ENCODE assay signal across 8 cellular contexts in genomic region chr14:60251877-60252276, GRCh38. TPM values are rescaled to one million over a fixed set of nuclear protein-coding genes. Genes with fewer than 3 reads are reported as not detected.
DNase-seq lines count a peak whose midpoint lies in the region; ATAC-seq and TF ChIP-seq lines count a peak whose summit lies in the region.

No MANE protein-coding gene starts in this region.

- H3K36me3 ChIP-seq in heart left ventricle: no peaks in the 10 kb centered on the region
- no peaks in the 10 kb centered on the region for H3K36me3 ChIP-seq in right atrium auricular region
- H3K36me3 ChIP-seq in BE2C: no peaks in the 10 kb centered on the region

- no peaks in the 10 kb centered on the region for H3K27me3 Mint-ChIP-seq in activated naive CD8-positive, alpha-beta T cell treated with anti-CD3 and anti-CD28 coated beads, Interleukin-2, amount 10 ng/mL, durations not matched to agents 7 days and 5 days
- no peaks in the 10 kb centered on the region for H3K27me3 Mint-ChIP-seq in memory B cell
- no peaks in the 10 kb centered on the region for H3K27me3 Mint-ChIP-seq in type B pancreatic cell

- peak overlapping the region; percentile 15 for H3K4me3 Mint-ChIP-seq in activated naive CD8-positive, alpha-beta T cell treated with anti-CD3 and anti-CD28 coated beads, Interleukin-2, amount 10 ng/mL, durations not matched to agents 7 days and 5 days
- H3K4me3 Mint-ChIP-seq in memory B cell (no peak overlapping the region), type B pancreatic cell (peak overlapping the region; percentile 93)

- H3K27ac Mint-ChIP-seq in activated naive CD8-positive, alpha-beta T cell treated with anti-CD3 and anti-CD28 coated beads, Interleukin-2, amount 10 ng/mL, durations not matched to agents 7 days and 5 days: no peak overlapping the region
- H3K27ac Mint-ChIP-seq in memory B cell (peak overlapping the region; percentile 1), type B pancreatic cell (peak overlapping the region; percentile 75)

- WGBS in heart left ventricle, 4 donors: 58 to 68% (median 66%) methylated on average over 1 of the region's 1 CpG

- ATAC-seq in heart left ventricle (no peak), memory B cell (ENCODE audit: low read depth) (no peak)
- ATAC-seq in activated naive CD8-positive, alpha-beta T cell treated with anti-CD3 and anti-CD28 coated beads, Interleukin-2, amount 10 ng/mL, durations not matched to agents 7 days and 5 days (ENCODE audit: low read depth): no peak

- peaks cover 19% of the 10 kb centered on the region for H3K36me3 Mint-ChIP-seq in activated naive CD8-positive, alpha-beta T cell treated with anti-CD3 and anti-CD28 coated beads, Interleukin-2, amount 10 ng/mL, durations not matched to agents 7 days and 5 days
- H3K36me3 Mint-ChIP-seq in memory B cell (no peaks in the 10 kb centered on the region), type B pancreatic cell (peaks cover 3% of the 10 kb centered on the region)

- intact Hi-C loops in heart left ventricle (cut with DNase I): loop anchor here in 1 of 10 donors (5.0 kb wide), 1 partner anchor 50 kb away; no protein-coding TSS in a partner anchor

- no peaks in the 10 kb centered on the region for H3K9me3 ChIP-seq in heart left ventricle
- H3K9me3 ChIP-seq in right atrium auricular region: no peaks in the 10 kb centered on the region
- no peaks in the 10 kb centered on the region for H3K9me3 ChIP-seq in BE2C

- H3K9me3 Mint-ChIP-seq in activated naive CD8-positive, alpha-beta T cell treated with anti-CD3 and anti-CD28 coated beads, Interleukin-2, amount 10 ng/mL, durations not matched to agents 7 days and 5 days: no peaks in the 10 kb centered on the region
- H3K9me3 Mint-ChIP-seq in memory B cell (no peaks in the 10 kb centered on the region), type B pancreatic cell (peaks cover 4% of the 10 kb centered on the region)

- TF ChIP-seq CTCF in heart left ventricle (IDR thresholded peaks at IDR 0.05) (no peak), right atrium auricular region (IDR thresholded peaks at IDR 0.05) (no peak), type B pancreatic cell (conservative IDR thresholded peaks at IDR 0.05) (no peak), BE2C (IDR thresholded peaks at IDR 0.05; ENCODE audit: low read depth, low read length) (no peak)

- no peak for TF ChIP-seq POLR2A in heart left ventricle (IDR thresholded peaks at IDR 0.05)

- peaks cover 33% of the 10 kb centered on the region for H3K4me1 Mint-ChIP-seq in activated naive CD8-positive, alpha-beta T cell treated with anti-CD3 and anti-CD28 coated beads, Interleukin-2, amount 10 ng/mL, durations not matched to agents 7 days and 5 days
- H3K4me1 Mint-ChIP-seq in memory B cell (peaks cover 27% of the 10 kb centered on the region), type B pancreatic cell (ENCODE audit: unreplicated experiment) (peaks cover 45% of the 10 kb centered on the region)

- H3K4me1 ChIP-seq in heart left ventricle (peaks cover 2 to 71% (median 50%) of the 10 kb centered on the region in 12 donors), right atrium auricular region (peaks cover 0 to 54% of the 10 kb centered on the region in 2 donors), BE2C (peaks cover 3% of the 10 kb centered on the region; the same call in 1 of the 2 replicates)

- POLR2A ChIA-PET in activated naive CD8-positive, alpha-beta T cell treated with anti-CD3 and anti-CD28 coated beads, Interleukin-2, amount 10 ng/mL, durations not matched to agents 7 days and 5 days (lab: Charles Lee): no interaction called here

- peak overlapping the region in 8 of 12 donors; percentile 65 to 92 (median 84) for H3K4me3 ChIP-seq in heart left ventricle
- peak overlapping the region in 1 of 2 donors; percentile 93 for H3K4me3 ChIP-seq in right atrium auricular region
- H3K4me3 ChIP-seq in BE2C (ENCODE audit: low read depth, low read length): no peak overlapping the region

- DNase-seq in heart left ventricle (no peak), right atrium auricular region (ENCODE audit: low spot score) (no peak), memory B cell (ENCODE audit: low spot score in 2 of 2) (no peak), type B pancreatic cell (ENCODE audit: extremely low spot score, unreplicated experiment) (no peak), H4 (ENCODE audit: low spot score) (no peak), BE2C (no peak)
- no peak for DNase-seq in activated naive CD8-positive, alpha-beta T cell treated with anti-CD3 and anti-CD28 coated beads, Interleukin-2, amount 10 ng/mL, durations not matched to agents 7 days and 5 days
- DNase-seq in stimulated activated naive CD4-positive, alpha-beta T cell (lab: John Stamatoyannopoulos, UW): no peak

- H3K27ac ChIP-seq in heart left ventricle (peak overlapping the region in 6 of 12 donors; percentile 9 to 100 (median 76)), right atrium auricular region (peak overlapping the region in 1 of 2 donors; percentile 100)

- no peaks in the 10 kb centered on the region for H3K27me3 ChIP-seq in heart left ventricle
- H3K27me3 ChIP-seq in right atrium auricular region: no peaks in the 10 kb centered on the region
- H3K27me3 ChIP-seq in BE2C: no peaks in the 10 kb centered on the region

RNA-seq across cellular contexts. Expression of gene PPM1A, which starts 2.9 kb away (rescaled TPM):
- total RNA-seq in heart left ventricle (100 to 1,000 TPM in 4 of 9 donors, 10 to 100 TPM in 5; 60.7 to 126 (median 95.1) TPM), right atrium auricular region (10 to 100 TPM; 37.0 to 42.4 TPM), type B pancreatic cell (ENCODE audit: low replicate concordance) (34.5 and 45.0 TPM in 2 replicates)
- 10 to 100 TPM; 27.7 to 55.1 TPM for polyA plus RNA-seq in heart left ventricle
- total RNA-seq in activated naive CD8-positive, alpha-beta T cell treated with anti-CD3 and anti-CD28 coated beads, Interleukin-2, amount 10 ng/mL, durations not matched to agents 7 days and 5 days: 10 to 100 TPM; 45.8 to 54.4 TPM
- total RNA-seq in H4 (2014; rRNA removed; shearing (Covaris generic)): 22.1 and 24.9 TPM in 2 replicates
- polyA plus RNA-seq in BE2C (2012; ENCODE audit: insufficient read depth, insufficient read length, low read depth): 41.4 TPM
